25 cellular contexts compared by ENCODE assay signal in genomic region chr13:63629591-63629990, GRCh38.
A peak's percentile ranks its signal among the peaks of the same experiment; 100 is the strongest.
DNase-seq lines count a peak whose midpoint lies in the region; ATAC-seq, FAIRE-seq and TF ChIP-seq lines count a peak whose summit lies in the region.
"Had no signal": no experiment of that assay in that cellular context is flagged by ENCODE, and none has a peak within 500 bp of the region (broad histone marks: within the 10 kb centered on the region; RNA-seq: fewer than 3 reads in every experiment).

No MANE protein-coding gene starts in this region.

- ATAC-seq in GM18870 (IDR thresholded peaks at IDR 0.05; ENCODE audit: unreplicated experiment) = no peak
- ATAC-seq in GM21381 (IDR thresholded peaks at IDR 0.05; ENCODE audit: unreplicated experiment) = no peak

- no peaks in the 10 kb centered on the region for H4K20me1 ChIP-seq in hepatocyte (ENCODE audit: insufficient read depth, poor library complexity, severe bottlenecking)
- H4K20me1 ChIP-seq: BLaER1 treated with 17β-estradiol and CSF1 and Interleukin-3, amounts not matched to agents 10 nM and 100 nM had no signal

- no peak overlapping the region for H3K27ac ChIP-seq in hepatocyte
- H3K27ac ChIP-seq: 22Rv1; BLaER1 treated with 17β-estradiol and CSF1 and Interleukin-3, amounts not matched to agents 10 nM and 100 nM; GM23248 had no signal

- no peaks in the 10 kb centered on the region for H3K4me1 ChIP-seq in hepatocyte (ENCODE audit: insufficient read depth)
- H3K4me1 ChIP-seq: BE2C; BLaER1 treated with 17β-estradiol and CSF1 and Interleukin-3, amounts not matched to agents 10 nM and 100 nM had no signal

- H3K36me3 ChIP-seq in hepatocyte (replicated peaks; ENCODE audit: insufficient read depth, low read depth) = no peaks in the 10 kb centered on the region
- H3K36me3 ChIP-seq: BE2C; BLaER1 treated with 17β-estradiol and CSF1 and Interleukin-3, amounts not matched to agents 10 nM and 100 nM had no signal

- no peak overlapping the region for H3K4me2 ChIP-seq in hepatocyte
- H3K4me2 ChIP-seq: BLaER1 treated with 17β-estradiol and CSF1 and Interleukin-3, amounts not matched to agents 10 nM and 100 nM had no signal

- WGBS in hepatocyte (ENCODE audit: low lambda C conversion rate, missing lambda C conversion rate) = 89% methylated on average over 2 of the region's 2 CpGs

- DNase-seq in ACHN (peak; percentile 11), RCC 7860 (ENCODE audit: low spot score) (peak; percentile 42), kidney glomerular epithelial cell (lab: John Stamatoyannopoulos, UW) (peak; percentile 46), renal cortical epithelial cell (ENCODE audit: low read depth) (peak; percentile 67), UCSD-AML1 (lab: John Stamatoyannopoulos, UW; ENCODE audit: unreplicated experiment) (no peak), hepatocyte (ENCODE audit: low spot score) (no peak)
- DNase-seq: AML-193; BE2C; Calu3; CD4-positive, alpha-beta T cell; CD8-positive, alpha-beta memory T cell; COR-L47; DMS53; DND-41; GDM1; GM23248; H7; HCEC 1CT had no signal

- H2AFZ ChIP-seq in hepatocyte = no peak overlapping the region
- H2AFZ ChIP-seq: GM23248 had no signal

- H3K9me2 ChIP-seq in hepatocyte (replicated peaks; ENCODE audit: insufficient read depth) = no peaks in the 10 kb centered on the region

- TF ChIP-seq CTCF in hepatocyte (IDR thresholded peaks at IDR 0.05; ENCODE audit: poor library complexity) = no peak

- peak; percentile 82 for FAIRE-seq in RCC 7860 (lab: Jason Lieb, UNC)
- FAIRE-seq: GM12891, GM18507, H1 had no signal

- H3K4me3 ChIP-seq in hepatocyte = no peak overlapping the region
- H3K4me3 ChIP-seq: BLaER1 treated with 17β-estradiol and CSF1 and Interleukin-3, amounts not matched to agents 10 nM and 100 nM; GM23248 had no signal

- H3K27me3 ChIP-seq in hepatocyte = no peaks in the 10 kb centered on the region
- H3K27me3 ChIP-seq: BE2C; BLaER1 treated with 17β-estradiol and CSF1 and Interleukin-3, amounts not matched to agents 10 nM and 100 nM had no signal

- no peaks in the 10 kb centered on the region for H3K79me2 ChIP-seq in hepatocyte

- in situ Hi-C loops in ACHN (cut with HindIII; ENCODE audit: low pct_ligation_motif_present, low pct_unique_long_range_greater_than_20kb, low sequenced_read_pairs) = no loop called here

- H3K9me3 ChIP-seq in hepatocyte (ENCODE audit: low read depth) = no peaks in the 10 kb centered on the region
- H3K9me3 ChIP-seq: BE2C; BLaER1 treated with 17β-estradiol and CSF1 and Interleukin-3, amounts not matched to agents 10 nM and 100 nM had no signal

Comparison
In these comparisons a context has a peak if more than half of its experiments do, and no peak if none do; other contexts are left out.
1. DNase-seq: peak in ACHN (single experiment), RCC 7860 (single experiment), kidney glomerular epithelial cell (single experiment) and renal cortical epithelial cell (single experiment); none in UCSD-AML1 (single experiment) and hepatocyte (single experiment).